22 cellular contexts compared by ENCODE assay signal in the genomic region with DNA sequence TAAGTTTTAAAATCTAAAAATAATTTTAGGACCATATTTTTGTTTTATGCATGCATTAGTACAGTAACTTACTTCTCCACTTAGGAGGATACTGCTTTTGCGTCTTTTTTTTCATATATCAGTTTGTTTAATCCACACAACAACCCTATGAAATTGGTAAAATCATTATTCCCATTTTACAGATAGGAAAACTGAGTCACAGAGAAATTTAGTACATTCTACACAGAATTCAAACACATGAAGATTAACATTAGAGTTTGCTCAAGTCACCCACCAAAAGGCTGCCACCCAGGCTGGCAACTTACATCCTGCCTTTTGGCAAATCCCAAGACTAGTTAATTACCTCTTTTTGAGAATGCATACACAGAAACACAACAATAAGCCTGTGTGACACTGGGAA. TPM values are rescaled to one million over a fixed set of nuclear protein-coding genes. Genes with fewer than 3 reads are reported as not detected.
DNase-seq lines count a peak whose midpoint lies in the region; ATAC-seq, FAIRE-seq and TF ChIP-seq lines count a peak whose summit lies in the region.
"Had no signal": no experiment of that assay in that cellular context is flagged by ENCODE, and none has a peak within 500 bp of the region (broad histone marks: within the 10 kb centered on the region; RNA-seq: fewer than 3 reads in every experiment).

No MANE protein-coding gene starts in this region.

- H4K5ac ChIP-seq in H1 (ENCODE audit: insufficient read length, low read depth, low read length) = no peak overlapping the region

- H3K18ac ChIP-seq in H1 (ENCODE audit: extremely low read depth, low read length) = no peak overlapping the region

- H3K36me3 Mint-ChIP-seq in WTC11 = peaks cover 4% of the 10 kb centered on the region; the same call in 1 of the 2 replicates

- H3K27me3 ChIP-seq in HepG2 (ENCODE audit: control insufficient read depth in 1 of 2, insufficient read depth in 2 of 2, low read length in 2 of 2) (peaks cover 1 to 2% of the 10 kb centered on the region in 2 experiments; a peak in 1 of 5 replicates), right lobe of liver (no peaks in the 10 kb centered on the region), H1 (replicated peaks in 1 of 4; ENCODE audit: control insufficient read depth in 3 of 4, extremely low read depth in 1 of 4, insufficient read depth in 3 of 4, low read length in 3 of 4) (no peaks in the 10 kb centered on the region)
- H3K27me3 ChIP-seq: BLaER1 treated with 17β-estradiol and CSF1 and Interleukin-3, amounts not matched to agents 10 nM and 100 nM had no signal

- H3K4me2 ChIP-seq in HepG2 (ENCODE audit: low read depth, low read length) (no peak overlapping the region), H1 (ENCODE audit: insufficient read depth in 1 of 2, low read depth in 2 of 2, low read length in 2 of 2) (no peak overlapping the region)
- H3K4me2 ChIP-seq: A549; BLaER1 treated with 17β-estradiol and CSF1 and Interleukin-3, amounts not matched to agents 10 nM and 100 nM had no signal

- no peak overlapping the region for H2BK12ac ChIP-seq in H1 (ENCODE audit: low read depth, low read length)

- intact Hi-C loops in HepG2 (cut with micrococcal nuclease; ENCODE audit: unreplicated experiment) (no loop called here), right lobe of liver (cut with DNase I) (no loop called here)

- no peaks in the 10 kb centered on the region for H3K9me3 Mint-ChIP-seq in WTC11
- H3K9me3 Mint-ChIP-seq: CD4-positive, alpha-beta T cell; CD8-positive, alpha-beta T cell had no signal

- H4K20me1 ChIP-seq in HepG2 (ENCODE audit: insufficient read depth, low read length) (no peaks in the 10 kb centered on the region), H1 (replicated peaks in 1 of 2; ENCODE audit: control insufficient read depth in 1 of 2, insufficient read depth in 2 of 2, low read length in 2 of 2) (no peaks in the 10 kb centered on the region)

- ATAC-seq in HepG2 (no peak), right lobe of liver (no peak), WTC11 (no peak), GM18519 (IDR thresholded peaks at IDR 0.05; ENCODE audit: low FRiP score, unreplicated experiment) (no peak)
- ATAC-seq: A549; CD8-positive, alpha-beta T cell had no signal

- H3K27ac ChIP-seq in HepG2 (ENCODE audit: extremely low read length, insufficient read depth, low read length) (no peak overlapping the region), right lobe of liver (no peak overlapping the region), H1 (ENCODE audit: low read depth, low read length) (no peak overlapping the region)
- H3K27ac ChIP-seq: 22Rv1; A549; BLaER1 treated with 17β-estradiol and CSF1 and Interleukin-3, amounts not matched to agents 10 nM and 100 nM; C4-2B had no signal

- no peak overlapping the region for H3K27ac Mint-ChIP-seq in WTC11
- H3K27ac Mint-ChIP-seq: B cell; CD4-positive, alpha-beta T cell; CD8-positive, alpha-beta T cell had no signal

- H3K4me1 Mint-ChIP-seq in WTC11 = peaks cover 38% of the 10 kb centered on the region
- H3K4me1 Mint-ChIP-seq: B cell had no signal

- H3K27me3 Mint-ChIP-seq in WTC11 (ENCODE audit: low read depth) = no peaks in the 10 kb centered on the region
- H3K27me3 Mint-ChIP-seq: B cell; CD4-positive, alpha-beta T cell had no signal

- no peak overlapping the region for H2BK20ac ChIP-seq in H1 (ENCODE audit: low read length)

- WGBS in HepG2 (ENCODE audit: low lambda C conversion rate) = 40% methylated on average over 1 of the region's 1 CpG
- 86% methylated on average over 1 of the region's 1 CpG for WGBS in right lobe of liver (ENCODE audit: insufficient coverage, low coverage, low lambda C conversion rate, missing lambda C conversion rate)
- WGBS in H1 (ENCODE audit: extremely low coverage in 1 of 2, insufficient coverage in 1 of 2, insufficient read length in 1 of 2, insufficient replicate concordance in 2 of 2, low coverage in 1 of 2, low lambda C conversion rate in 2 of 2, missing lambda C conversion rate in 1 of 2), 2 experiments = 88% methylated on average over 1 of the region's 1 CpG; no CpG with 5 or more reads in 1 of the 2 experiments

- no peak for TF ChIP-seq CTCF in HepG2 (CRISPR knock-in tag; IDR thresholded peaks at IDR 0.05)
- no peak for TF ChIP-seq CTCF in right lobe of liver (IDR thresholded peaks at IDR 0.05)
- TF ChIP-seq CTCF in WTC11 (IDR thresholded peaks at IDR 0.05) = no peak
- TF ChIP-seq CTCF in H1 (IDR thresholded peaks at IDR 0.05; ENCODE audit: control extremely low read depth in 1 of 3, insufficient read depth in 1 of 3, low read depth in 1 of 3, low read length in 3 of 3) = no peak

- CTCF ChIA-PET in HepG2 (lab: Yijun Ruan, JAX; ENCODE audit: low intra/inter-chr PET ratio, low total read pairs) = no interaction called here
- CTCF ChIA-PET in WTC11 (lab: Charles Lee) = no interaction called here
- CTCF ChIA-PET in H1 (lab: Charles Lee; ENCODE audit: partially characterized antibody) = no interaction called here

- no peaks in the 10 kb centered on the region; the same call in 1 of the 2 replicates for H3K79me1 ChIP-seq in H1 (ENCODE audit: low read depth, low read length)

- H3K14ac ChIP-seq in H1 (ENCODE audit: insufficient read length) = no peak overlapping the region

- no peak overlapping the region for H3K9ac ChIP-seq in HepG2 (ENCODE audit: insufficient read depth, low read depth, low read length)
- no peak overlapping the region for H3K9ac ChIP-seq in H1 (replicated peaks in 1 of 4; ENCODE audit: extremely low read depth in 1 of 4, low read depth in 3 of 4, low read length in 3 of 4)
- H3K9ac ChIP-seq: BLaER1 treated with 17β-estradiol and CSF1 and Interleukin-3, amounts not matched to agents 10 nM and 100 nM had no signal

- no peak overlapping the region for H2BK120ac ChIP-seq in H1 (replicated peaks; ENCODE audit: low read depth, low read length)

- DNase-seq in HepG2 (ENCODE audit: low spot score) (no peak), right lobe of liver (no peak), WTC11 (ENCODE audit: low spot score) (no peak), H1 (ENCODE audit: low read depth in 1 of 2, low spot score in 2 of 2) (no peak), NCI-H1105 treated with DMSO at 0.1 percent for 48 hours (lab: John Stamatoyannopoulos, UW) (no peak), HPDE6-E6E7 (ENCODE audit: extremely low spot score) (no peak)
- DNase-seq: AML-193; Caco-2; Calu3; CD4-positive, alpha-beta T cell; CD8-positive, alpha-beta T cell; DMS79 treated with DMSO at 0.1 percent for 48 hours; GF-D8 had no signal

- no peaks in the 10 kb centered on the region for H3K4me1 ChIP-seq in HepG2 (ENCODE audit: insufficient read depth, low read length)
- H3K4me1 ChIP-seq in right lobe of liver = no peaks in the 10 kb centered on the region
- peaks cover 14 to 36% (median 22%) of the 10 kb centered on the region in 4 experiments for H3K4me1 ChIP-seq in H1 (replicated peaks in 1 of 4; ENCODE audit: control insufficient read depth in 3 of 4, insufficient read depth in 4 of 4, low read length in 3 of 4)
- H3K4me1 ChIP-seq: A549; BLaER1 treated with 17β-estradiol and CSF1 and Interleukin-3, amounts not matched to agents 10 nM and 100 nM had no signal

- H4K91ac ChIP-seq in H1 (replicated peaks; ENCODE audit: insufficient read length, low read length) = no peak overlapping the region

- no peaks in the 10 kb centered on the region for H3K79me2 ChIP-seq in HepG2 (ENCODE audit: insufficient read depth, low read length)
- peaks cover 0 to 45% of the 10 kb centered on the region in 2 experiments; a peak in 2 of 4 replicates for H3K79me2 ChIP-seq in H1 (ENCODE audit: control insufficient read depth in 1 of 2, insufficient read depth in 2 of 2, low read length in 2 of 2)

- no peak for TF ChIP-seq RAD21 in HepG2 (CRISPR knock-in tag; IDR thresholded peaks at IDR 0.05)
- TF ChIP-seq RAD21 in H1 (IDR thresholded peaks at IDR 0.05 in 1 of 2, conservative IDR thresholded peaks at IDR 0.05 in 1 of 2; ENCODE audit: low read depth in 2 of 2, low read length in 2 of 2) = no peak

- BruUV-seq in HepG2 (replicated peaks; lab: Mats Ljungman, UMichigan) = no TSS peak

- no peaks in the 10 kb centered on the region for H3K9me3 ChIP-seq in HepG2 (ENCODE audit: low read length)
- no peaks in the 10 kb centered on the region for H3K9me3 ChIP-seq in right lobe of liver
- H3K9me3 ChIP-seq in H1 (ENCODE audit: insufficient read depth in 2 of 2, low read depth in 1 of 2, low read length in 1 of 2) = peaks cover 0 to 2% of the 10 kb centered on the region in 2 experiments; a peak in 1 of 4 replicates
- H3K9me3 ChIP-seq: A549; BLaER1 treated with 17β-estradiol and CSF1 and Interleukin-3, amounts not matched to agents 10 nM and 100 nM; Caco-2 had no signal

- no peak overlapping the region for H2AK5ac ChIP-seq in H1 (ENCODE audit: low read depth, low read length)

- H2BK5ac ChIP-seq in H1 (ENCODE audit: low read depth, low read length) = no peak overlapping the region

- H2AFZ ChIP-seq in HepG2 (ENCODE audit: low read length) (no peak overlapping the region), H1 (ENCODE audit: low read length) (no peak overlapping the region)

- H3K4ac ChIP-seq in H1 (replicated peaks; ENCODE audit: insufficient read length, low read depth, low read length) = no peak overlapping the region

- H2BK15ac ChIP-seq in H1 (ENCODE audit: low read length) = no peak overlapping the region

- POLR2A ChIA-PET in HepG2 (lab: Yijun Ruan, JAX) (no interaction called here), WTC11 (lab: Charles Lee) (no interaction called here), H1 (lab: Charles Lee; ENCODE audit: partially characterized antibody) (no interaction called here)

- no peak for TF ChIP-seq EP300 in HepG2 (IDR thresholded peaks at IDR 0.05; ENCODE audit: low read depth in 2 of 2, low read length in 2 of 2)
- no peak for TF ChIP-seq EP300 in HepG2 (CRISPR knock-in tag; IDR thresholded peaks at IDR 0.05; ENCODE audit: borderline replicate concordance)
- no peak for TF ChIP-seq EP300 in H1 (IDR thresholded peaks at IDR 0.05; ENCODE audit: borderline replicate concordance in 1 of 2, low read depth in 2 of 2, low read length in 2 of 2)

- FAIRE-seq in HepG2 (lab: Jason Lieb, UNC) (no peak), H1 (lab: Jason Lieb, UNC) (no peak)
- FAIRE-seq: A549, D721Med, G401.6, GM12891 had no signal

- TF ChIP-seq POLR2A in HepG2 (IDR thresholded peaks at IDR 0.05; ENCODE audit: insufficient read depth in 1 of 2, low read depth in 2 of 2, low read length in 2 of 2) (no peak), right lobe of liver (IDR thresholded peaks at IDR 0.05) (no peak), H1 (IDR thresholded peaks at IDR 0.05; ENCODE audit: control extremely low read depth in 1 of 2, low read depth in 2 of 2, low read length in 2 of 2) (no peak)

- in situ Hi-C loops in HepG2 (cut with HindIII; ENCODE audit: extremely low pct_ligation_motif_present, low pct_unique_long_range_greater_than_20kb) = no loop called here

- H4K8ac ChIP-seq in H1 (ENCODE audit: extremely low read depth, insufficient read depth, low read length) = no peak overlapping the region

- 0 out of 2 replicates have a peak, but pooled peaks cover 5% of the 10 kb centered on the region for H3K23me2 ChIP-seq in H1 (ENCODE audit: low read depth, low read length)

- no peak overlapping the region for H3K23ac ChIP-seq in H1 (ENCODE audit: insufficient read length)

- H3K4me3 ChIP-seq in HepG2 (replicated peaks in 1 of 3; ENCODE audit: insufficient read depth in 1 of 3, low read depth in 2 of 3, low read length in 3 of 3) (no peak overlapping the region), right lobe of liver (no peak overlapping the region), H1 (ENCODE audit: extremely low read depth in 1 of 4, insufficient read depth in 2 of 4, low read depth in 3 of 4, low read length in 4 of 4) (no peak overlapping the region)
- H3K4me3 ChIP-seq: A549; BLaER1 treated with 17β-estradiol and CSF1 and Interleukin-3, amounts not matched to agents 10 nM and 100 nM had no signal

- H3K4me3 Mint-ChIP-seq in WTC11 = no peak overlapping the region
- H3K4me3 Mint-ChIP-seq: B cell; CD8-positive, alpha-beta T cell had no signal

- no peak overlapping the region for H3K56ac ChIP-seq in H1 (replicated peaks; ENCODE audit: insufficient read length, low read depth, low read length)

- H3K36me3 ChIP-seq in HepG2 (replicated peaks in 1 of 2; ENCODE audit: control insufficient read depth in 1 of 2, insufficient read depth in 2 of 2, low read length in 2 of 2) (no peaks in the 10 kb centered on the region), right lobe of liver (no peaks in the 10 kb centered on the region), H1 (ENCODE audit: control insufficient read depth in 2 of 4, insufficient read depth in 4 of 4, low read length in 3 of 4) (no peaks in the 10 kb centered on the region)
- H3K36me3 ChIP-seq: BLaER1 treated with 17β-estradiol and CSF1 and Interleukin-3, amounts not matched to agents 10 nM and 100 nM had no signal

RNA-seq across cellular contexts. Expression of a gene that starts 28.7 kb away (rescaled TPM):
- total RNA-seq in HepG2 (2016; rRNA removed; fragmentation: Illumina TruSeq; extraction: Trizol) = 0.22 and 0.42 TPM in 2 replicates
- total RNA-seq in HepG2 (2016; cell fraction: cytosol; rRNA removed; fragmentation: Illumina TruSeq; extraction: Trizol; ENCODE audit: low read depth) = 0.26 TPM in 1 of 2 replicates, not detected in the other
- 0.06 and 0.11 TPM in 2 replicates for total RNA-seq in HepG2 (2016; cell fraction: insoluble cytoplasmic fraction; rRNA removed; fragmentation: Illumina TruSeq; extraction: Trizol)
- 0.03 and 0.09 TPM in 2 replicates for total RNA-seq in HepG2 (2016; cell fraction: membrane; rRNA removed; fragmentation: Illumina TruSeq; extraction: Trizol)
- total RNA-seq in HepG2 (2016; cell fraction: nucleus; rRNA removed; fragmentation: Illumina TruSeq; extraction: Trizol) = 0.43 and 0.53 TPM in 2 replicates
- polyA plus RNA-seq in HepG2 (2011; rRNA removed) = 0.04 and 0.15 TPM in 2 replicates
- polyA plus RNA-seq in HepG2 (2011; cell fraction: cytosol; rRNA removed) = 0.04 TPM in 2 replicates
- polyA plus RNA-seq in HepG2 (2011; cell fraction: nucleus; rRNA removed) = 0.10 and 0.16 TPM in 2 replicates
- 0.09 and 0.16 TPM in 2 replicates for polyA plus RNA-seq in HepG2 (2012)
- polyA plus RNA-seq in HepG2 (2016; cell fraction: cytosol; fragmentation: Illumina TruSeq; extraction: Trizol; ENCODE audit: low read depth) = not detected in 2 replicates
- 0.08 and 0.27 TPM in 2 replicates for polyA plus RNA-seq in HepG2 (2016; cell fraction: insoluble cytoplasmic fraction; fragmentation: Illumina TruSeq; extraction: Trizol; ENCODE audit: low read depth)
- polyA plus RNA-seq in HepG2 (2016; cell fraction: membrane; fragmentation: Illumina TruSeq; extraction: Trizol; ENCODE audit: low read depth) = not detected in 2 replicates
- polyA plus RNA-seq in HepG2 (2016; cell fraction: nucleus; fragmentation: Illumina TruSeq; extraction: Trizol; ENCODE audit: insufficient read depth, low read depth) = 0.19 and 0.68 TPM in 2 replicates
- 1.9 TPM in 1 of 2 replicates, not detected in the other for polyA minus RNA-seq in HepG2 (2011; rRNA and poly(A)+ RNA removed; ENCODE audit: low replicate concordance)
- polyA minus RNA-seq in HepG2 (2011; cell fraction: cytosol; rRNA and poly(A)+ RNA removed) = 0.10 TPM in 1 of 2 replicates, not detected in the other
- polyA minus RNA-seq in HepG2 (2011; cell fraction: nucleus; rRNA and poly(A)+ RNA removed) = 0.25 and 0.90 TPM in 2 replicates
- total RNA-seq in right lobe of liver = 1 to 10 TPM; 5.2 to 8.0 (median 6.8) TPM
- total RNA-seq in WTC11 (2021) = 50.3 to 53.0 TPM (median 51.9 TPM) in 3 replicates
- total RNA-seq in H1 (2021; fragmentation: NEBNext Ultra II Directional; extraction: Animal tissue kit (Norgen Biotek cat#: 25700)) = 42.0 and 46.8 TPM in 2 replicates
- polyA plus RNA-seq in H1 (2011; rRNA removed) = 7.4 and 8.0 TPM in 2 replicates
- polyA plus RNA-seq in H1 (2011; cell fraction: cytosol; rRNA removed) = 10.7 TPM
- 18.1 TPM for polyA plus RNA-seq in H1 (2011; cell fraction: nucleus; rRNA removed)
- polyA plus RNA-seq in H1 (2012, experiment 1 of 2) = 16.8 to 23.1 TPM (median 21.9 TPM) in 4 replicates
- 3.9 TPM for polyA plus RNA-seq in H1 (2012, experiment 2 of 2)
- 29.1 TPM for polyA plus RNA-seq in H1 (2013, experiment 1 of 2)
- polyA plus RNA-seq in H1 (2013, experiment 2 of 2) = 27.4 TPM
- polyA minus RNA-seq in H1 (2011; rRNA and poly(A)+ RNA removed) = 19.4 and 27.7 TPM in 2 replicates
- polyA minus RNA-seq in H1 (2011; cell fraction: cytosol; rRNA and poly(A)+ RNA removed) = 15.3 TPM
- 39.4 TPM for polyA minus RNA-seq in H1 (2011; cell fraction: nucleus; rRNA and poly(A)+ RNA removed)
